8 cellular contexts compared by ENCODE assay signal in genomic region chr22:42581762-42582716, GRCh38. TPM values are rescaled to one million over a fixed set of nuclear protein-coding genes. Genes with fewer than 3 reads are reported as not detected.
A peak's percentile ranks its signal among the peaks of the same experiment; 100 is the strongest.
DNase-seq lines count a peak whose midpoint lies in the region; ATAC-seq, FAIRE-seq and TF ChIP-seq lines count a peak whose summit lies in the region.

No MANE protein-coding gene starts in this region.

- no peak for FAIRE-seq in small intestine (lab: Jason Lieb, UNC)

- TF ChIP-seq POLR2A in HCT116 (IDR thresholded peaks at IDR 0.05; ENCODE audit: borderline replicate concordance, extremely low read depth, insufficient read depth, insufficient read length): peak; percentile 65
- TF ChIP-seq POLR2A in breast epithelium (IDR thresholded peaks at IDR 0.05): no peak

- peaks cover 40% of the 10 kb centered on the region for H3K79me2 ChIP-seq in HCT116 (ENCODE audit: insufficient read depth, low read length)

- H3K9ac ChIP-seq in HCT116 (ENCODE audit: low read length): peak overlapping the region; percentile 89

- no peak for TF ChIP-seq RAD21 in HCT116 (IDR thresholded peaks at IDR 0.05; ENCODE audit: low read depth)

- no peaks in the 10 kb centered on the region for H3K27me3 ChIP-seq in HCT116 (ENCODE audit: insufficient read depth, low read length)
- H3K27me3 ChIP-seq in breast epithelium: no peaks in the 10 kb centered on the region
- H3K27me3 ChIP-seq in small intestine (ENCODE audit: control insufficient read depth in 2 of 2, insufficient read depth in 2 of 2, low read length in 2 of 2): no peaks in the 10 kb centered on the region

- peaks cover 33 to 49% of the 10 kb centered on the region in 2 experiments; a peak in 3 of 4 replicates for H3K36me3 ChIP-seq in HCT116 (ENCODE audit: control insufficient read depth in 1 of 2, insufficient read depth in 2 of 2, low read length in 2 of 2)
- peaks cover 9% of the 10 kb centered on the region for H3K36me3 ChIP-seq in breast epithelium
- peaks cover 6 to 11% of the 10 kb centered on the region in 2 donors for H3K36me3 ChIP-seq in small intestine (ENCODE audit: control insufficient read depth in 2 of 2, insufficient read depth in 2 of 2, low read length in 2 of 2)

- no peaks in the 10 kb centered on the region for H3K9me3 ChIP-seq in HCT116 (ENCODE audit: control insufficient read depth in 1 of 2, insufficient read depth in 1 of 2, low read depth in 1 of 2, low read length in 2 of 2)
- no peaks in the 10 kb centered on the region for H3K9me3 ChIP-seq in breast epithelium
- H3K9me3 ChIP-seq in small intestine (ENCODE audit: control insufficient read depth, low read depth): no peaks in the 10 kb centered on the region

- CTCF ChIA-PET in HCT116 (lab: Charles Lee): interaction anchor here (1.0 kb wide), 1 partner anchor 20 kb away, joined by 3 read pairs; no protein-coding TSS in a partner anchor

- peak overlapping the region; percentile 75 for H3K27ac ChIP-seq in HCT116 (ENCODE audit: low read depth, low read length)
- H3K27ac ChIP-seq in VCaP: peak overlapping the region; percentile 47; the same call in 1 of the 2 replicates
- peak overlapping the region; percentile 64 to 79 for H3K27ac ChIP-seq in breast epithelium
- peak overlapping the region in 1 of 2 donors; percentile 37 for H3K27ac ChIP-seq in small intestine (ENCODE audit: low read depth in 1 of 2, low read length in 1 of 2)

- RAD21 ChIA-PET in HCT116 (lab: Charles Lee; ENCODE audit: low non-redundant PET in 1 of 2, low total read pairs in 2 of 2, uncharacterized antibody in 2 of 2, unreplicated experiment in 2 of 2): no interaction called here

- TF ChIP-seq CTCF in HCT116 (IDR thresholded peaks at IDR 0.05 in 2 of 3, conservative IDR thresholded peaks at IDR 0.05 in 1 of 3; ENCODE audit: borderline replicate concordance in 1 of 3, insufficient read depth in 1 of 3, low read depth in 2 of 3, low read length in 2 of 3) (no peak), VCaP (conservative IDR thresholded peaks at IDR 0.05) (no peak), breast epithelium (IDR thresholded peaks at IDR 0.05) (no peak)

- intact Hi-C loops in HCT116 (cut with micrococcal nuclease): no loop called here
- intact Hi-C loops in breast epithelium (cut with DNase I; ENCODE audit: low total_unique reads): no loop called here

- H3K4me2 ChIP-seq in HCT116 (ENCODE audit: low read length): peak overlapping the region; percentile 64

- peak; percentile 87 for ATAC-seq in HCT116
- ATAC-seq in GM19452 (IDR thresholded peaks at IDR 0.05; ENCODE audit: unreplicated experiment): no peak

- WGBS in small intestine, 3 donors: 5 to 7% (median 6%) methylated on average over 46 to 64 of the region's 64 CpGs

- POLR2A ChIA-PET in HCT116 (lab: Charles Lee): interaction anchor here (1.3 to 2.6 kb wide), 2 partner anchors 14 to 33 kb away, joined by 6 to 16 read pairs; partner anchors contain the start of gene POLDIP3

- peak; percentile 26 for DNase-seq in DMS79 (lab: John Stamatoyannopoulos, UW)
- DNase-seq in HCT116 (ENCODE audit: low read depth, low spot score): peak; percentile 21
- DNase-seq in NCI-H2029 (lab: John Stamatoyannopoulos, UW): peak; percentile 71
- DNase-seq in breast epithelium (ENCODE audit: low spot score in 2 of 2): peak; percentile 55 to 80
- DNase-seq in iPS-NIHi7 (ENCODE audit: extremely low spot score): peak; percentile 87
- peak; percentile 71 for DNase-seq in small intestine

- H3K4me1 ChIP-seq in HCT116 (ENCODE audit: control insufficient read depth in 1 of 2, insufficient read depth in 2 of 2, low read length in 2 of 2) (peaks cover 3 to 10% of the 10 kb centered on the region in 2 experiments), breast epithelium (no peaks in the 10 kb centered on the region), small intestine (ENCODE audit: control insufficient read depth in 2 of 2, insufficient read depth in 1 of 2, low read depth in 1 of 2, low read length in 1 of 2) (no peaks in the 10 kb centered on the region)

- H3K4me3 ChIP-seq in HCT116 (replicated peaks in 1 of 2; ENCODE audit: low read depth in 1 of 2, low read length in 2 of 2) (peak overlapping the region; percentile 53 to 68), breast epithelium (peak overlapping the region; percentile 71 to 97 (median 85)), small intestine (ENCODE audit: low read depth in 1 of 2, low read length in 2 of 2) (peak overlapping the region; percentile 55 to 84)

- H2AFZ ChIP-seq in HCT116 (ENCODE audit: low read depth, low read length, poor library complexity, severe bottlenecking): no peak overlapping the region

- no TSS peak for BruUV-seq in HCT116 (replicated peaks; lab: Mats Ljungman, UMichigan)

- no peaks in the 10 kb centered on the region for H3K9me2 ChIP-seq in HCT116 (ENCODE audit: insufficient read depth)

- no peaks in the 10 kb centered on the region for H4K20me1 ChIP-seq in HCT116 (ENCODE audit: insufficient read depth)

TF ChIP-seq in HCT116, 20 proteins besides CTCF, POLR2A, EP300 and RAD21:
- TF ChIP-seq ZBTB33 (IDR thresholded peaks at IDR 0.05; ENCODE audit: extremely low read depth, insufficient replicate concordance, low read length) (no peak), ZNF274 (IDR thresholded peaks at IDR 0.05; ENCODE audit: low read depth, low read length) (no peak), EZH2 (IDR thresholded peaks at IDR 0.05) (no peak), CEBPB (IDR thresholded peaks at IDR 0.05; ENCODE audit: low read depth) (no peak), ZFX (IDR thresholded peaks at IDR 0.05) (no peak), SRF (IDR thresholded peaks at IDR 0.05; ENCODE audit: low read depth) (no peak), EGR1 (IDR thresholded peaks at IDR 0.05; ENCODE audit: low read depth) (no peak), SP1 (IDR thresholded peaks at IDR 0.05; ENCODE audit: low read depth) (no peak), TCF7L2 (IDR thresholded peaks at IDR 0.05; ENCODE audit: borderline replicate concordance, extremely low read depth, insufficient read depth, insufficient read length) (no peak), POLR2AphosphoS5 (IDR thresholded peaks at IDR 0.05; ENCODE audit: low read depth, low read length) (peak; percentile 89), CBX3 (IDR thresholded peaks at IDR 0.05; ENCODE audit: low read depth) (no peak), SIN3A (IDR thresholded peaks at IDR 0.05; ENCODE audit: low read depth) (peak; percentile 36; the same call in 1 of the 2 replicates), YY1 (IDR thresholded peaks at IDR 0.05; ENCODE audit: extremely low read depth, insufficient replicate concordance, low read depth, low read length) (peak; percentile 92)

RNA-seq across cellular contexts. Expression of gene SERHL2, which starts 28.3 kb away (rescaled TPM):
- total RNA-seq in HCT116 (2021; ENCODE audit: unreplicated experiment) (not detected), breast epithelium (10 to 100 TPM in 2 of 3 donors, 1 to 10 TPM in 1; 1.3 to 64.2 (median 16.7) TPM)
- 0.54 and 0.91 TPM in 2 replicates for polyA plus RNA-seq in HCT116 (2012)
- polyA plus RNA-seq in small intestine: 1 to 10 TPM in 2 of 3 donors, under 1 TPM in 1; 0.89 to 4.1 (median 2.4) TPM

RNA-seq across cellular contexts. Expression of gene POLDIP3, which starts 32.6 kb away (rescaled TPM):
- total RNA-seq in HCT116 (2021; ENCODE audit: unreplicated experiment) (67.6 TPM), breast epithelium (10 to 100 TPM; 33.1 to 52.8 (median 38.3) TPM)
- polyA plus RNA-seq in HCT116 (2012): 60.4 TPM in 2 replicates
- polyA plus RNA-seq in small intestine: 10 to 100 TPM; 23.5 to 37.4 (median 27.3) TPM

RNA-seq across cellular contexts. Expression of gene ATP5MGL, which starts 58.4 kb away (rescaled TPM):
- 0.91 TPM for total RNA-seq in HCT116 (2021; ENCODE audit: unreplicated experiment)
- polyA plus RNA-seq in HCT116 (2012): 0.08 and 0.22 TPM in 2 replicates
- under 1 TPM in 1 of 3 donors, not detected in 2; 0.73 TPM for total RNA-seq in breast epithelium
- under 1 TPM in 1 of 3 donors, not detected in 2; 0.10 TPM for polyA plus RNA-seq in small intestine

Comparison
In these comparisons a context has a peak if more than half of its experiments do, and no peak if none do; other contexts are left out.
1. DNase-seq: peak in every context shown above with its lines; median percentile 87 in iPS-NIHi7; 71 in NCI-H2029; 71 in small intestine; 68 in breast epithelium; 26 in DMS79; 21 in HCT116.